In genomic region chr3:36908647-36909180, GRCh38 we compare ENCODE assay signal across 9 cellular contexts. TPM values are rescaled to one million over a fixed set of nuclear protein-coding genes. Genes with fewer than 3 reads are reported as not detected.
DNase-seq lines count a peak whose midpoint lies in the region; ATAC-seq and TF ChIP-seq lines count a peak whose summit lies in the region.
"Had no signal": no experiment of that assay in that cellular context is flagged by ENCODE, and none has a peak within 500 bp of the region (broad histone marks: within the 10 kb centered on the region; RNA-seq: fewer than 3 reads in every experiment).

No MANE protein-coding gene starts in this region.

- peak overlapping the region; percentile 81 for H3K4me3 ChIP-seq in adipocyte (ENCODE audit: low read length)
- H3K4me3 ChIP-seq in lower lobe of right lung: peak overlapping the region; percentile 63
- peak overlapping the region in 3 of 4 donors; percentile 43 to 58 (median 56) for H3K4me3 ChIP-seq in transverse colon

- H3K36me3 ChIP-seq in adipocyte (ENCODE audit: control insufficient read depth, insufficient read depth, low read length, severe bottlenecking) (no peaks in the 10 kb centered on the region), lower lobe of right lung (no peaks in the 10 kb centered on the region), transverse colon (no peaks in the 10 kb centered on the region)

- no peak for DNase-seq in activated naive CD4-positive, alpha-beta T cell treated with anti-CD3 and anti-CD28 coated beads, Interleukin-2, amount 10 ng/mL, durations not matched to agents 7 days and 5 days
- DNase-seq in activated naive CD4-positive, alpha-beta T cell (lab: John Stamatoyannopoulos, UW): no peak
- no peak for DNase-seq in adipocyte (ENCODE audit: low read depth)
- DNase-seq in lower lobe of right lung: no peak
- DNase-seq in transverse colon: no peak
- DNase-seq in stimulated activated CD4-positive, alpha-beta T cell treated with anti-CD3 and anti-CD28 coated beads, Interleukin-15, amount 100 ng/mL, for 24 hours: no peak
- no peak for DNase-seq in posterior cingulate gyrus
- DNase-seq: NCI-H1105 treated with DMSO at 0.1 percent for 48 hours had no signal

- WGBS in transverse colon (ENCODE audit: low coverage in 1 of 2), 2 donors: 75 to 89% methylated on average over 1 of the region's 1 CpG

- no peaks in the 10 kb centered on the region for H3K9me3 Mint-ChIP-seq in activated naive CD4-positive, alpha-beta T cell treated with anti-CD3 and anti-CD28 coated beads, Interleukin-2, amount 10 ng/mL, durations not matched to agents 7 days and 5 days

- intact Hi-C loops in lower lobe of right lung (cut with DNase I) (no loop called here), transverse colon (cut with DNase I; ENCODE audit: low total_unique reads) (no loop called here), posterior cingulate gyrus (cut with DNase I) (loop anchor here (5.0 kb wide), 1 partner anchor 49 kb away; no protein-coding TSS in a partner anchor)

- TF ChIP-seq EP300 in transverse colon (IDR thresholded peaks at IDR 0.05; ENCODE audit: low read depth): no peak

- peaks cover 17% of the 10 kb centered on the region for H3K36me3 Mint-ChIP-seq in activated naive CD4-positive, alpha-beta T cell treated with anti-CD3 and anti-CD28 coated beads, Interleukin-2, amount 10 ng/mL, durations not matched to agents 7 days and 5 days

- H3K4me1 ChIP-seq in adipocyte (ENCODE audit: control insufficient read depth, insufficient read depth, low read length): peaks cover 27% of the 10 kb centered on the region
- H3K4me1 ChIP-seq in lower lobe of right lung: peaks cover 47% of the 10 kb centered on the region
- peaks cover 0 to 41% (median 26%) of the 10 kb centered on the region in 4 donors for H3K4me1 ChIP-seq in transverse colon

- in situ Hi-C loops in transverse colon (cut with MboI; ENCODE audit: low pct_ligation_motif_present in 1 of 4, low pct_unique_long_range_greater_than_20kb in 1 of 4, low sequenced_read_pairs in 3 of 4): loop anchor here in 1 of 4 donors (5.0 kb wide), 1 partner anchor 49 kb away; no protein-coding TSS in a partner anchor

- ATAC-seq in lower lobe of right lung (no peak), GM19035 (IDR thresholded peaks at IDR 0.05; ENCODE audit: unreplicated experiment) (no peak)

- CTCF ChIA-PET in activated naive CD4-positive, alpha-beta T cell treated with anti-CD3 and anti-CD28 coated beads, Interleukin-2, amount 10 ng/mL, durations not matched to agents 7 days and 5 days (lab: Charles Lee): interaction anchor here (1.0 to 8.1 kb wide), 4 partner anchors 24 to 49 kb away, joined by 3 to 78 read pairs (median 4); no protein-coding TSS in a partner anchor

- H3K4me3 Mint-ChIP-seq in activated naive CD4-positive, alpha-beta T cell treated with anti-CD3 and anti-CD28 coated beads, Interleukin-2, amount 10 ng/mL, durations not matched to agents 7 days and 5 days: peak overlapping the region; percentile 97

- peaks cover 68% of the 10 kb centered on the region for H3K4me1 Mint-ChIP-seq in activated naive CD4-positive, alpha-beta T cell treated with anti-CD3 and anti-CD28 coated beads, Interleukin-2, amount 10 ng/mL, durations not matched to agents 7 days and 5 days

- H3K27ac ChIP-seq in lower lobe of right lung: peak overlapping the region; percentile 83
- peak overlapping the region; percentile 81 to 89 (median 83) for H3K27ac ChIP-seq in transverse colon

- H3K27me3 ChIP-seq in adipocyte (replicated peaks; ENCODE audit: control insufficient read depth, insufficient read depth, low read length) (no peaks in the 10 kb centered on the region), lower lobe of right lung (ENCODE audit: low read depth) (no peaks in the 10 kb centered on the region), transverse colon (no peaks in the 10 kb centered on the region)

- H3K27me3 Mint-ChIP-seq in activated naive CD4-positive, alpha-beta T cell treated with anti-CD3 and anti-CD28 coated beads, Interleukin-2, amount 10 ng/mL, durations not matched to agents 7 days and 5 days: no peaks in the 10 kb centered on the region

- peak overlapping the region; percentile 98 for H3K27ac Mint-ChIP-seq in activated naive CD4-positive, alpha-beta T cell treated with anti-CD3 and anti-CD28 coated beads, Interleukin-2, amount 10 ng/mL, durations not matched to agents 7 days and 5 days

- H3K9me3 ChIP-seq in adipocyte (ENCODE audit: control insufficient read depth, low read length) (no peaks in the 10 kb centered on the region), lower lobe of right lung (no peaks in the 10 kb centered on the region), transverse colon (no peaks in the 10 kb centered on the region)

- TF ChIP-seq POLR2A in transverse colon (IDR thresholded peaks at IDR 0.05): no peak

- TF ChIP-seq CTCF in lower lobe of right lung (IDR thresholded peaks at IDR 0.05) (no peak), transverse colon (IDR thresholded peaks at IDR 0.05) (no peak)

- H3K9ac ChIP-seq in adipocyte (ENCODE audit: low read length): peak overlapping the region; percentile 80

RNA-seq across cellular contexts. Expression of gene TRANK1, which starts 36.1 kb away (rescaled TPM):
- 36.9 TPM for total RNA-seq in lower lobe of right lung
- total RNA-seq in transverse colon: 100 to 1,000 TPM in 3 of 4 donors, 10 to 100 TPM in 1; 91.5 to 179 (median 116) TPM
